2 cellular contexts compared by ENCODE assay signal in genomic region chr3:128267541-128267940, GRCh38.
TF ChIP-seq lines count a peak whose summit lies in the region.

No MANE protein-coding gene starts in this region.

TF ChIP-seq in endothelial cell of umbilical vein, 7 proteins besides CTCF, POLR2A, EP300 and RAD21:
- no peak for TF ChIP-seq POLR2AphosphoS5 (IDR thresholded peaks at IDR 0.05; ENCODE audit: insufficient read depth, low read depth, low read length)
- TF ChIP-seq MYC (IDR thresholded peaks at IDR 0.05; ENCODE audit: low read depth, low read length) = no peak
- no peak for TF ChIP-seq EZH2 (IDR thresholded peaks at IDR 0.05; ENCODE audit: borderline replicate concordance, low read depth, low read length, severe bottlenecking)

TF ChIP-seq in HepG2, 621 proteins besides CTCF, POLR2A, EP300 and RAD21:
- TF ChIP-seq, protein P1, sequence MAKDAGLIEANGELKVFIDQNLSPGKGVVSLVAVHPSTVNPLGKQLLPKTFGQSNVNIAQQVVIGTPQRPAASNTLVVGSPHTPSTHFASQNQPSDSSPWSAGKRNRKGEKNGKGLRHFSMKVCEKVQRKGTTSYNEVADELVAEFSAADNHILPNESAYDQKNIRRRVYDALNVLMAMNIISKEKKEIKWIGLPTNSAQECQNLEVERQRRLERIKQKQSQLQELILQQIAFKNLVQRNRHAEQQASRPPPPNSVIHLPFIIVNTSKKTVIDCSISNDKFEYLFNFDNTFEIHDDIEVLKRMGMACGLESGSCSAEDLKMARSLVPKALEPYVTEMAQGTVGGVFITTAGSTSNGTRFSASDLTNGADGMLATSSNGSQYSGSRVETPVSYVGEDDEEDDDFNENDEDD (CRISPR knock-in tag; IDR thresholded peaks at IDR 0.05; ENCODE audit: borderline replicate concordance) = no peak
- TF ChIP-seq SRY (CRISPR knock-in tag; IDR thresholded peaks at IDR 0.05) = no peak
- TF ChIP-seq ZBTB34 (CRISPR knock-in tag; IDR thresholded peaks at IDR 0.05) = no peak
